ENCODE assay signal across 16 cellular contexts in the genomic region with DNA sequence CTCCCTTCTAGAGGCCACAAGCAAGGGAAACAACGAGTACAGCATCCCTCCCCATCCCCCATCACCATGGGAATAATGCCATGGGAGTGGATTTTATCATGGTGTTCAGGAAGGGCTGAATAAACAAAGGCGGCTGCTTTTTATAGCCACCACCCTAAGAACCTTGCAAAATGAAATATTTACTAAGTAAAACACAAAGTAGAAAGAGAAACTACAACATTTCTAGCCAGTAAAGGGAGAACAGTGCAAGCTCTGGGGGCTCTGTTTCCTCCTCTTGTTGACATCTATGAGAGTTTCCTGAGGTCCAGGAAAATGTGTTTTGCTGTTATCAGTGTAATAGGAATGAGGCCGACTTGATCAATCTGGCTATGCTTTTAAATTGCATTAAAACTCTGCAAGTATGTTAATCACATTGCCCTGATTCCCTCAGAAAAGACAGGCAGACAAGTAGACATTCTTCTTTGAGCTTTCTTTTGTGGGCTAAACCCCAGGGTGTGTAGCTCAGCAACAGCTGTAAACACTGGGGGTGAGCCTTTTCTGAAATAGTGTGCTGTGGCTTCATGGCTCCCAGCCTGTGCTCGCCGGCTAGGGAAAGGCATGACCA. TPM values are rescaled to one million over a fixed set of nuclear protein-coding genes. Genes with fewer than 3 reads are reported as not detected.
DNase-seq lines count a peak whose midpoint lies in the region; ATAC-seq and TF ChIP-seq lines count a peak whose summit lies in the region.
"Had no signal": no experiment of that assay in that cellular context is flagged by ENCODE, and none has a peak within 500 bp of the region (broad histone marks: within the 10 kb centered on the region; RNA-seq: fewer than 3 reads in every experiment).

No MANE protein-coding gene starts in this region.

- peak overlapping the region; percentile 52 to 80 (median 72) for H3K27ac ChIP-seq in transverse colon
- H3K27ac ChIP-seq: cardiac muscle cell, lower lobe of right lung, SJSA1 had no signal

- no peaks in the 10 kb centered on the region for H3K9me3 ChIP-seq in transverse colon
- H3K9me3 ChIP-seq: lower lobe of right lung, SJSA1 had no signal

- H3K27me3 ChIP-seq in transverse colon: no peaks in the 10 kb centered on the region
- H3K27me3 ChIP-seq: SJSA1 had no signal

- H3K4me1 ChIP-seq in transverse colon: peaks cover 0 to 29% (median 16%) of the 10 kb centered on the region in 4 donors
- H3K4me1 ChIP-seq: SJSA1 had no signal

- intact Hi-C loops in left ventricle myocardium superior (cut with micrococcal nuclease): no loop called here
- intact Hi-C loops in Right ventricle myocardium inferior (cut with DNase I): no loop called here
- intact Hi-C loops in left colon (cut with DNase I, micrococcal nuclease): no loop called here
- intact Hi-C loops in transverse colon (cut with DNase I; ENCODE audit: low total_unique reads): no loop called here

- no peak for TF ChIP-seq CTCF in transverse colon (IDR thresholded peaks at IDR 0.05)

- DNase-seq in left ventricle myocardium superior: peak; percentile 28
- DNase-seq in Right ventricle myocardium inferior (ENCODE audit: missing footprints): no peak
- DNase-seq in astrocyte of the hippocampus (ENCODE audit: low read depth, low spot score): peak; percentile 38
- DNase-seq in left colon: peak; percentile 79 to 82
- DNase-seq in transverse colon: peak; percentile 80
- DNase-seq: activated CD4-positive, alpha-beta memory T cell treated with anti-CD3 and anti-CD28 coated beads, Interleukin-2, amount 10 ng/mL, durations not matched to agents 7 days and 5 days; activated naive CD8-positive, alpha-beta T cell treated with anti-CD3 and anti-CD28 coated beads for 36 hours; activated T-cell treated with anti-CD3 and anti-CD28 coated beads, Interleukin-2, amount 50 U/mL, for 4 hours; CD8-positive, alpha-beta memory T cell; lower lobe of right lung had no signal

- peak overlapping the region in 2 of 4 donors; percentile 10 to 19 for H3K4me3 ChIP-seq in transverse colon
- H3K4me3 ChIP-seq: cardiac muscle cell, lower lobe of right lung, SJSA1 had no signal

- WGBS in transverse colon (ENCODE audit: low coverage in 1 of 2), 2 donors: 22 to 25% methylated on average over 4 to 5 of the region's 5 CpGs

- in situ Hi-C loops in transverse colon (cut with MboI; ENCODE audit: low pct_ligation_motif_present in 1 of 4, low pct_unique_long_range_greater_than_20kb in 1 of 4, low sequenced_read_pairs in 3 of 4): no loop called here

- H3K36me3 ChIP-seq in transverse colon: no peaks in the 10 kb centered on the region
- H3K36me3 ChIP-seq: cardiac muscle cell, lower lobe of right lung, SJSA1 had no signal

- no peak for TF ChIP-seq POLR2A in transverse colon (IDR thresholded peaks at IDR 0.05)

- peak; percentile 38 for ATAC-seq in left ventricle myocardium superior
- no peak for ATAC-seq in Right ventricle myocardium inferior
- peak; percentile 92 for ATAC-seq in left colon
- ATAC-seq in HG03175 (IDR thresholded peaks at IDR 0.05; ENCODE audit: unreplicated experiment): no peak
- no peak for ATAC-seq in GM21576 (IDR thresholded peaks at IDR 0.05; ENCODE audit: unreplicated experiment)
- no peak for ATAC-seq in HG02763 (IDR thresholded peaks at IDR 0.05; ENCODE audit: unreplicated experiment)
- ATAC-seq: activated T-cell treated with anti-CD3 and anti-CD28 coated beads, Interleukin-2, amount 50 U/mL, for 4 hours; lower lobe of right lung had no signal

- TF ChIP-seq EP300 in transverse colon (IDR thresholded peaks at IDR 0.05; ENCODE audit: low read depth): no peak

RNA-seq across cellular contexts. Expression of gene SV2C, which starts 31.1 kb away (rescaled TPM):
- total RNA-seq in left ventricle myocardium superior (0.05 TPM), Right ventricle myocardium inferior (0.22 TPM), left colon (under 1 TPM; 0.24 to 0.36 TPM), transverse colon (1 to 10 TPM in 1 of 4 donors, under 1 TPM in 3; 0.16 to 2.6 (median 0.30) TPM)
- total RNA-seq: activated naive CD8-positive, alpha-beta T cell treated with anti-CD3 and anti-CD28 coated beads for 36 hours; activated T-cell treated with anti-CD3 and anti-CD28 coated beads, Interleukin-2, amount 50 U/mL, for 4 hours; CD8-positive, alpha-beta memory T cell; renal cortical epithelial cell; SJSA1 had no signal

Comparison
In these comparisons a context has a peak if more than half of its experiments do, and no peak if none do; other contexts are left out.
1. ATAC-seq: peak in left ventricle myocardium superior (single experiment) and left colon (single experiment); none in Right ventricle myocardium inferior (single experiment), HG03175 (single experiment), GM21576 (single experiment) and HG02763 (single experiment).